ENCODE assay signal across 1 cellular context in genomic region chr20:50029697-50030428, GRCh38.
TF ChIP-seq lines count a peak whose summit lies in the region.

No MANE protein-coding gene starts in this region.

TF ChIP-seq in IMR-90, 13 proteins besides CTCF, POLR2A, EP300 and RAD21 (continued from another document):
- TF ChIP-seq USF2 (IDR thresholded peaks at IDR 0.05; ENCODE audit: low read depth, low read length) (peak; percentile 39), FOS (IDR thresholded peaks at IDR 0.05; ENCODE audit: low read depth, low read length) (peak; percentile 92)
